16 cellular contexts compared by ENCODE assay signal in genomic region chr2:216557820-216558219, GRCh38. TPM values are rescaled to one million over a fixed set of nuclear protein-coding genes. Genes with fewer than 3 reads are reported as not detected.
DNase-seq lines count a peak whose midpoint lies in the region; ATAC-seq and TF ChIP-seq lines count a peak whose summit lies in the region.
"Had no signal": no experiment of that assay in that cellular context is flagged by ENCODE, and none has a peak within 500 bp of the region (broad histone marks: within the 10 kb centered on the region; RNA-seq: fewer than 3 reads in every experiment).

No MANE protein-coding gene starts in this region.

- H3K4me3 ChIP-seq in adipocyte (ENCODE audit: low read length) = no peak overlapping the region
- H3K4me3 ChIP-seq in gastroesophageal sphincter = no peak overlapping the region
- H3K4me3 ChIP-seq in stomach smooth muscle (ENCODE audit: low read length in 2 of 2) = no peak overlapping the region

- no peaks in the 10 kb centered on the region for H3K36me3 ChIP-seq in adipocyte (ENCODE audit: control insufficient read depth, insufficient read depth, low read length, severe bottlenecking)
- H3K36me3 ChIP-seq in gastroesophageal sphincter = no peaks in the 10 kb centered on the region
- no peaks in the 10 kb centered on the region for H3K36me3 ChIP-seq in stomach smooth muscle (ENCODE audit: control insufficient read depth in 2 of 2, insufficient read depth in 2 of 2, low read length in 2 of 2)

- H3K4me1 ChIP-seq in adipocyte (ENCODE audit: control insufficient read depth, insufficient read depth, low read length) = peaks cover 36% of the 10 kb centered on the region
- H3K4me1 ChIP-seq in gastroesophageal sphincter = peaks cover 3 to 87% (median 21%) of the 10 kb centered on the region in 3 donors
- peaks cover 68% of the 10 kb centered on the region for H3K4me1 ChIP-seq in stomach smooth muscle (ENCODE audit: control insufficient read depth, insufficient read depth, low read length)

- H3K9me3 ChIP-seq in adipocyte (ENCODE audit: control insufficient read depth, low read length) (no peaks in the 10 kb centered on the region), gastroesophageal sphincter (no peaks in the 10 kb centered on the region), stomach smooth muscle (ENCODE audit: control insufficient read depth in 2 of 2, low read length in 2 of 2) (no peaks in the 10 kb centered on the region)

- DNase-seq in DMS 273 (lab: John Stamatoyannopoulos, UW; ENCODE audit: unreplicated experiment) (peak; percentile 46), DMS 273 treated with DMSO at 0.1 percent for 48 hours (lab: John Stamatoyannopoulos, UW) (no peak), adipocyte (ENCODE audit: low read depth) (peak; percentile 36), NCI-H2196 treated with DMSO at 0.1 percent for 48 hours (lab: John Stamatoyannopoulos, UW; ENCODE audit: unreplicated experiment) (no peak), DMS79 treated with DMSO at 0.1 percent for 48 hours (lab: John Stamatoyannopoulos, UW) (no peak)
- DNase-seq: H9, MV-4-11, NCI-H1436, NCI-H2029 treated with DMSO at 0.1 percent for 48 hours, NCI-H510A treated with DMSO at 0.1 percent for 48 hours, SIG-M5, SW 1271 had no signal

- no peak for TF ChIP-seq CTCF in gastroesophageal sphincter (IDR thresholded peaks at IDR 0.05)

- no peak for ATAC-seq in gastroesophageal sphincter
- ATAC-seq in GM19397 (IDR thresholded peaks at IDR 0.05; ENCODE audit: unreplicated experiment) = no peak

- H3K27ac ChIP-seq in gastroesophageal sphincter = peak overlapping the region in 3 of 4 donors; percentile 50 to 85 (median 55)
- H3K27ac ChIP-seq in stomach smooth muscle (ENCODE audit: low read length) = peak overlapping the region; percentile 37
- H3K27ac ChIP-seq: 22Rv1 had no signal

- no peak for TF ChIP-seq POLR2A in gastroesophageal sphincter (IDR thresholded peaks at IDR 0.05)

- H3K9ac ChIP-seq in adipocyte (ENCODE audit: low read length) = no peak overlapping the region
- H3K9ac ChIP-seq in stomach smooth muscle (ENCODE audit: low read length in 2 of 2) = no peak overlapping the region

- no CpG with 5 or more reads among the region's 1 CpG for WGBS in gastroesophageal sphincter (ENCODE audit: low coverage in 1 of 2), 2 donors

- no peak for TF ChIP-seq EP300 in gastroesophageal sphincter (IDR thresholded peaks at IDR 0.05)

- no peaks in the 10 kb centered on the region for H3K27me3 ChIP-seq in adipocyte (replicated peaks; ENCODE audit: control insufficient read depth, insufficient read depth, low read length)
- H3K27me3 ChIP-seq in gastroesophageal sphincter = no peaks in the 10 kb centered on the region
- no peaks in the 10 kb centered on the region for H3K27me3 ChIP-seq in stomach smooth muscle (ENCODE audit: control insufficient read depth in 1 of 2, insufficient read depth in 2 of 2, low read length in 2 of 2)

RNA-seq across cellular contexts. Expression of gene RPL37A, which starts 59.2 kb away (rescaled TPM):
- total RNA-seq in gastroesophageal sphincter = 1,000 to 10,000 TPM; 1,140 to 1,987 (median 1,653) TPM

Comparison
In these comparisons a context has a peak if more than half of its experiments do, and no peak if none do; other contexts are left out.
1. DNase-seq: peak in DMS 273 (single experiment) and adipocyte (single experiment); none in DMS 273 treated with DMSO at 0.1 percent for 48 hours (single experiment), NCI-H2196 treated with DMSO at 0.1 percent for 48 hours (single experiment) and DMS79 treated with DMSO at 0.1 percent for 48 hours (single experiment).